9 cellular contexts compared by ENCODE assay signal in the genomic region with DNA sequence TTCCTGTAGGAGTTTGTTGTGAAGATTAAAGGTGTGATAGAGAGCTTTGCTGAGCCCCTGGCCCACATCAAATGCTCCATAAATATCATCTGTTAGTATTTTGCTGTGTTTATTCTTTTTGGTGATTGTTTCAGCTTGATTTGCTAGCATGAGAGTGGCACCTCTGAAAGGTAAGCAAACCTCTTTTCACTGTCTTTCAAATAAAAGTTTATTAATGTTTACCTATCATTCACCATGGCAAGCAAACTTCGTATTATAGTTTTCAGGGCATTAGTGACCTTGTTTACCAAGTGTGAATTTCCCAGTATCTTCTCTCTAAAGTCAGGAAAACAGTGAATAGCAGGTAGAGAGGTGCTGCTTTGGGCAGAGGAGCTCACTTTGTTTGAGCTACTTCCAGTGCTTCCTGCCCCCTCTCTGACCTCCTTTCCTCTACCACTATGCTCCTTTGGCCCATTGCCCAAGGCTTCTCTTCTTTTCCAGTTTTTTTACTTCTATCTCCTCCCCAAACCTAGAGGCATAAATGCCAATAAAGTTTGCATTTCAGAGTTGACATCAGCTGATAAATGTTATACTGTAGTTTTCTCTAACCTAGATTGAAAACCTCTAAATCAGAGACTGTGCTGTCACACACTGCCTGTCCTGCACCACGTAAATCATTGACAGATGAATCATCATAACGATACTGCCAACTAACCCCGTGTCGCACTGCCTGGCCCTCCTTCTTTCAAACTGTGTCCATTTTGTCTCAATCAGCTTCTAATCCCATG.
DNase-seq lines count a peak whose midpoint lies in the region; ATAC-seq and TF ChIP-seq lines count a peak whose summit lies in the region.
"Had no signal": no experiment of that assay in that cellular context is flagged by ENCODE, and none has a peak within 500 bp of the region (broad histone marks: within the 10 kb centered on the region; RNA-seq: fewer than 3 reads in every experiment).

No MANE protein-coding gene starts in this region.

- no peak overlapping the region for H3K4me2 ChIP-seq in mammary epithelial cell (ENCODE audit: insufficient read depth, low read depth, low read length)

- peaks cover 5% of the 10 kb centered on the region for H3K4me1 Mint-ChIP-seq in MCF 10A (ENCODE audit: insufficient read depth, unreplicated experiment)
- H3K4me1 Mint-ChIP-seq in activated naive CD4-positive, alpha-beta T cell treated with anti-CD3 and anti-CD28 coated beads for 36 hours (ENCODE audit: low read depth), result no peaks in the 10 kb centered on the region

- no peaks in the 10 kb centered on the region for H3K9me3 Mint-ChIP-seq in MCF 10A (ENCODE audit: unreplicated experiment)
- peaks cover 6% of the 10 kb centered on the region for H3K9me3 Mint-ChIP-seq in activated naive CD4-positive, alpha-beta T cell treated with anti-CD3 and anti-CD28 coated beads for 36 hours

- H3K27ac Mint-ChIP-seq in MCF 10A (ENCODE audit: low read depth, unreplicated experiment), result no peak overlapping the region
- no peak overlapping the region for H3K27ac Mint-ChIP-seq in activated naive CD4-positive, alpha-beta T cell treated with anti-CD3 and anti-CD28 coated beads for 36 hours

- no peak overlapping the region for H3K9ac ChIP-seq in mammary epithelial cell (ENCODE audit: insufficient read depth, low read length)

- in situ Hi-C loops in mammary epithelial cell (cut with MboI; ENCODE audit: low sequenced_read_pairs in 2 of 2), result no loop called here

- POLR2A ChIA-PET in MCF 10A (lab: Yijun Ruan, JAX), result no interaction called here

- DNase-seq in MCF 10A (ENCODE audit: unreplicated experiment) (peak; percentile 24), mammary epithelial cell (no peak), choroid plexus epithelial cell (ENCODE audit: low read depth) (peak; percentile 8), aorta (no peak), GF-D8 (lab: John Stamatoyannopoulos, UW) (no peak), epidermal melanocyte (ENCODE audit: insufficient read length, low spot score) (no peak)
- no peak for DNase-seq in activated naive CD4-positive, alpha-beta T cell treated with anti-CD3 and anti-CD28 coated beads for 36 hours

- H3K36me3 Mint-ChIP-seq in MCF 10A (ENCODE audit: insufficient read depth, unreplicated experiment), result no peaks in the 10 kb centered on the region
- H3K36me3 Mint-ChIP-seq in activated naive CD4-positive, alpha-beta T cell treated with anti-CD3 and anti-CD28 coated beads for 36 hours (ENCODE audit: low read depth), result no peaks in the 10 kb centered on the region

- H4K20me1 ChIP-seq in mammary epithelial cell (ENCODE audit: insufficient read depth, low read length), result no peaks in the 10 kb centered on the region

- peak; percentile 99 for ATAC-seq in HG03175 (IDR thresholded peaks at IDR 0.05; ENCODE audit: unreplicated experiment)
- peak; percentile 41 for ATAC-seq in aorta (ENCODE audit: low FRiP score)

- H3K36me3 ChIP-seq in mammary epithelial cell (ENCODE audit: insufficient read depth, low read length), result no peaks in the 10 kb centered on the region
- H3K36me3 ChIP-seq in aorta (ENCODE audit: control insufficient read depth in 1 of 2, insufficient read depth in 2 of 2, low read length in 1 of 2), result no peaks in the 10 kb centered on the region

- intact Hi-C loops in MCF 10A (cut with micrococcal nuclease) (no loop called here), mammary epithelial cell (cut with micrococcal nuclease) (no loop called here), aorta (cut with DNase I) (no loop called here)
- intact Hi-C loops in activated naive CD4-positive, alpha-beta T cell treated with anti-CD3 and anti-CD28 coated beads for 36 hours (cut with micrococcal nuclease), result no loop called here

- H3K27me3 ChIP-seq in mammary epithelial cell (ENCODE audit: insufficient read depth, low read length) (no peaks in the 10 kb centered on the region), aorta (ENCODE audit: control insufficient read depth in 1 of 2, insufficient read depth in 2 of 2, low read length in 1 of 2) (no peaks in the 10 kb centered on the region)

- WGBS in mammary epithelial cell (ENCODE audit: low coverage, missing lambda C conversion rate), result 28% methylated on average over 5 of the region's 5 CpGs
- WGBS in aorta, 2 donors, result 28 to 29% methylated on average over 5 of the region's 5 CpGs

- TF ChIP-seq CTCF in MCF 10A (IDR thresholded peaks at IDR 0.05; ENCODE audit: unreplicated experiment) (no peak), mammary epithelial cell (conservative IDR thresholded peaks at IDR 0.05 in 1 of 2, IDR thresholded peaks at IDR 0.05 in 1 of 2; ENCODE audit: extremely low read depth in 1 of 2, insufficient read depth in 1 of 2, low read depth in 1 of 2, low read length in 2 of 2) (no peak), choroid plexus epithelial cell (conservative IDR thresholded peaks at IDR 0.05; ENCODE audit: low read depth, low read length) (no peak)

- CTCF ChIA-PET in MCF 10A (lab: Yijun Ruan, JAX), result interaction anchor here (0.7 to 1.0 kb wide), 3 partner anchors 19 to 1843 kb away, joined by 3 read pairs; no protein-coding TSS in a partner anchor
- CTCF ChIA-PET in mammary epithelial cell (lab: Charles Lee; ENCODE audit: low non-redundant PET), result no interaction called here
- CTCF ChIA-PET in activated naive CD4-positive, alpha-beta T cell treated with anti-CD3 and anti-CD28 coated beads for 36 hours (lab: Charles Lee), result no interaction called here

- H3K27ac ChIP-seq in mammary epithelial cell (ENCODE audit: insufficient read depth, low read depth, low read length) (no peak overlapping the region), aorta (ENCODE audit: low read depth in 1 of 2, low read length in 2 of 2) (no peak overlapping the region)
- H3K27ac ChIP-seq: C4-2B had no signal

- H3K4me3 ChIP-seq in mammary epithelial cell (replicated peaks in 1 of 3; ENCODE audit: insufficient read depth in 1 of 3, low read depth in 2 of 3, low read length in 3 of 3) (no peak overlapping the region), choroid plexus epithelial cell (ENCODE audit: low read depth, low read length) (no peak overlapping the region), aorta (ENCODE audit: low read length in 2 of 2) (no peak overlapping the region)

- H2AFZ ChIP-seq in mammary epithelial cell (ENCODE audit: low read depth, low read length), result no peak overlapping the region

- no peak overlapping the region for H3K4me3 Mint-ChIP-seq in MCF 10A (ENCODE audit: unreplicated experiment)
- no peak overlapping the region for H3K4me3 Mint-ChIP-seq in activated naive CD4-positive, alpha-beta T cell treated with anti-CD3 and anti-CD28 coated beads for 36 hours

- dilution Hi-C loops in mammary epithelial cell (cut with HindIII; ENCODE audit: low sequenced_read_pairs), result no loop called here

- no peaks in the 10 kb centered on the region for H3K9me3 ChIP-seq in mammary epithelial cell (replicated peaks; ENCODE audit: insufficient read depth, low read length)
- H3K9me3 ChIP-seq in aorta (ENCODE audit: control insufficient read depth, low read length), result no peaks in the 10 kb centered on the region

- H3K79me2 ChIP-seq in mammary epithelial cell (ENCODE audit: insufficient read depth, low read length), result no peaks in the 10 kb centered on the region

- BruUV-seq in MCF 10A (replicated peaks; lab: Mats Ljungman, UMichigan) (no TSS peak), mammary epithelial cell (replicated peaks; lab: Mats Ljungman, UMichigan) (no TSS peak)

- H3K4me1 ChIP-seq in mammary epithelial cell (ENCODE audit: insufficient read depth, low read length), result no peaks in the 10 kb centered on the region
- H3K4me1 ChIP-seq in aorta (ENCODE audit: control insufficient read depth in 1 of 2, insufficient read depth in 2 of 2, low read length in 2 of 2), result peaks cover 0 to 2% of the 10 kb centered on the region in 2 donors

- H3K27me3 Mint-ChIP-seq in MCF 10A (ENCODE audit: insufficient read depth, unreplicated experiment), result peaks cover 97% of the 10 kb centered on the region
- no peaks in the 10 kb centered on the region for H3K27me3 Mint-ChIP-seq in activated naive CD4-positive, alpha-beta T cell treated with anti-CD3 and anti-CD28 coated beads for 36 hours (ENCODE audit: low read depth)

Comparison
In these comparisons a context has a peak if more than half of its experiments do, and no peak if none do; other contexts are left out.
1. DNase-seq: peak in MCF 10A (single experiment) and choroid plexus epithelial cell (single experiment); none in mammary epithelial cell (single experiment), aorta (0 of 2), activated naive CD4-positive, alpha-beta T cell treated with anti-CD3 and anti-CD28 coated beads for 36 hours (single experiment), GF-D8 (single experiment) and epidermal melanocyte (single experiment).